2 cellular contexts compared by ENCODE assay signal in the genomic region with DNA sequence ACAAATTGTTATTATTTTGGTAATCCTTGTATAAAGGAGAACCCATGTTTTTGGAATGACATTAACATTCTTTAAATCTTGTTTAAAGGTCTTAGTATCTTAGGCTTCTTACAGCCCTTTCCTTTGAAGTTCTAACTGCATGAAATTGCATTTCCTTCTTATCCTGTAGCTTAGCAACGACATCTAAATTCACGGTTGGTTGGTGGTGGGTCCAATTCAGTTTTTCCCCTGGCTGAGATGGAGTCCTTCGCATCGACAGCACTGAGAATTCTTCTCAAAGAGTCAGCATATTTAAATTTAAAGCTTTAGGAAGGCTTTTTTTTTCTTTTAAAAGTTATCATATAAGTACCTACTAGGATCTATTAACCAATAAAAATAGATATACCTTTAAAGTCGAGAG.
TF ChIP-seq lines count a peak whose summit lies in the region.

No MANE protein-coding gene starts in this region.

TF ChIP-seq in K562, 482 proteins besides CTCF, POLR2A, EP300 and RAD21:
- TF ChIP-seq RFX1 (IDR thresholded peaks at IDR 0.05) (peak; percentile 23; the same call in 1 of the 2 replicates), ZNF232 (CRISPR knock-in tag; IDR thresholded peaks at IDR 0.05) (no peak)
TF ChIP-seq in K562: peak in this region for 1.

TF ChIP-seq in neural cell, 6 proteins besides CTCF, POLR2A, EP300 and RAD21:
- TF ChIP-seq REST (IDR thresholded peaks at IDR 0.05; ENCODE audit: borderline replicate concordance), result no peak
- TF ChIP-seq POLR2AphosphoS5 (IDR thresholded peaks at IDR 0.05), result no peak
- no peak for TF ChIP-seq MXI1 (conservative IDR thresholded peaks at IDR 0.05; ENCODE audit: poor library complexity, severe bottlenecking)
- TF ChIP-seq SMC3 (conservative IDR thresholded peaks at IDR 0.05; ENCODE audit: poor library complexity), result no peak
- no peak for TF ChIP-seq TAF1 (IDR thresholded peaks at IDR 0.05; ENCODE audit: low read depth)
- no peak for TF ChIP-seq EZH2 (IDR thresholded peaks at IDR 0.05; ENCODE audit: borderline replicate concordance, insufficient read depth, low read length, poor library complexity, severe bottlenecking)
